Comparison of ENCODE assay signal across 26 cellular contexts in genomic region chrX:10531927-10532326, GRCh38.
"Had no signal": no experiment of that assay in that cellular context is flagged by ENCODE, and none has a peak within 500 bp of the region (broad histone marks: within the 10 kb centered on the region; RNA-seq: fewer than 3 reads in every experiment).

No MANE protein-coding gene starts in this region.

- H3K9me3 ChIP-seq: stomach, suprapubic skin, testis, thoracic aorta, thyroid gland, tibial artery, tibial nerve, transverse colon, upper lobe of left lung, upper lobe of right lung, uterus, vagina had no signal

- H3K4me3 ChIP-seq: stomach, suprapubic skin, testis, thoracic aorta, thyroid gland, tibial artery, tibial nerve, transverse colon, upper lobe of left lung, upper lobe of right lung, uterus, vagina had no signal

- DNase-seq: stimulated activated CD4-positive, alpha-beta T cell treated with anti-CD3 and anti-CD28 coated beads, Interleukin-2, amount 100 ng/mL, for 48 hours; stimulated activated CD4-positive, alpha-beta T cell treated with anti-CD3 and anti-CD28 coated beads, Interleukin-4, amount 100 ng/mL, for 1 hour; stimulated activated CD4-positive, alpha-beta T cell treated with anti-CD3 and anti-CD28 coated beads, Interleukin-4, amount 100 ng/mL, for 24 hours; stimulated activated CD4-positive, alpha-beta T cell treated with anti-CD3 and anti-CD28 coated beads, Interleukin-4, amount 100 ng/mL, for 4 hours; stimulated activated CD8-positive, alpha-beta memory T cell treated with anti-CD3 and anti-CD28 coated beads, Interleukin-4, amount 100 ng/mL, for 48 hours; stimulated activated naive B cell treated with anti-CD40 and anti-IgM and Interleukin-4, amounts not matched to agents 10 μg/mL and 1 μg/mL and 100 μg/mL, for 72 hours; stimulated activated naive CD4-positive, alpha-beta T cell; stimulated activated naive CD4-positive, alpha-beta T cell treated with Interleukin-2 at 50 U/mL for 16 hours; stimulated activated naive CD8-positive, alpha-beta T cell treated with anti-CD3 and anti-CD28 coated beads, Interleukin-15, amount 100 ng/mL, for 72 hours; stimulated activated naive CD8-positive, alpha-beta T cell treated with anti-CD3 and anti-CD28 coated beads, Interleukin-15, Interleukin-2, amounts not matched to agents 100 U/mL and 50 U/mL, for 24 hours; stomach; substantia nigra; testis; thyroid gland; tibial artery; transverse colon; trophoblast cell; upper lobe of left lung; upper lobe of right lung; uterus had no signal

- ATAC-seq: stimulated activated effector memory CD8-positive, alpha-beta T cell treated with anti-CD3 and anti-CD28 coated beads, Interleukin-12 subunit alpha, Interleukin-12 subunit beta, amount 100 ng/mL, for 72 hours; stimulated activated memory B cell treated with anti-CD40 and anti-IgM and Interleukin-4, amounts not matched to agents 10 μg/mL and 1 μg/mL and 100 μg/mL, for 72 hours; stimulated activated naive B cell treated with anti-CD40 and anti-IgM and Interleukin-4, amounts not matched to agents 10 μg/mL and 1 μg/mL and 100 μg/mL, for 72 hours; stimulated activated naive CD8-positive, alpha-beta T cell treated with anti-CD3 and anti-CD28 coated beads, Interleukin-15, amount 100 ng/mL, for 72 hours; stimulated activated naive CD8-positive, alpha-beta T cell treated with anti-CD3 and anti-CD28 coated beads, Interleukin-15, Interleukin-2, amounts not matched to agents 100 U/mL and 50 U/mL, for 24 hours; upper lobe of right lung had no signal

- H3K4me1 ChIP-seq: suprapubic skin, testis, thyroid gland, tibial artery, tibial nerve, transverse colon, upper lobe of left lung, upper lobe of right lung, uterus, vagina had no signal

- H3K36me3 ChIP-seq: stomach, suprapubic skin, thoracic aorta, thyroid gland, tibial artery, tibial nerve, upper lobe of left lung, upper lobe of right lung, uterus, vagina had no signal

- H3K27me3 ChIP-seq: stomach, suprapubic skin, testis, thyroid gland, tibial artery, tibial nerve, transverse colon, upper lobe of left lung, upper lobe of right lung, uterus, vagina had no signal

- H3K27ac ChIP-seq: stomach, suprapubic skin, testis, thoracic aorta, thyroid gland, tibial artery, tibial nerve, transverse colon, upper lobe of left lung, upper lobe of right lung, uterus, vagina had no signal
